In genomic region chr1:183023146-183023600, GRCh38 we compare ENCODE assay signal across 8 cellular contexts. TPM values are rescaled to one million over a fixed set of nuclear protein-coding genes. Genes with fewer than 3 reads are reported as not detected.
DNase-seq lines count a peak whose midpoint lies in the region; ATAC-seq, FAIRE-seq and TF ChIP-seq lines count a peak whose summit lies in the region.

Gene LAMC1, plus strand, starts transcription at chr1:183023420. Its CDS starts 297 bp downstream, at chr1:183023717.

- no peaks in the 10 kb centered on the region for H3K79me2 ChIP-seq in MM.1S (ENCODE audit: low read length)
- H3K79me2 ChIP-seq in HepG2 (ENCODE audit: insufficient read depth, low read length), result peaks cover 41% of the 10 kb centered on the region

- in situ Hi-C loops in HepG2 (cut with HindIII; ENCODE audit: extremely low pct_ligation_motif_present, low pct_unique_long_range_greater_than_20kb), result no loop called here

- TF ChIP-seq EP300 in HepG2 (IDR thresholded peaks at IDR 0.05; ENCODE audit: low read depth in 2 of 2, low read length in 2 of 2) (0 out of 4 replicates have a peak, but pooled peaks of 1 of the 2 experiments have one; percentile 6), HepG2 (CRISPR knock-in tag; IDR thresholded peaks at IDR 0.05; ENCODE audit: borderline replicate concordance) (no peak)

- H3K9me3 ChIP-seq in MM.1S (replicated peaks; ENCODE audit: insufficient read depth, low read length) (no peaks in the 10 kb centered on the region), duodenal mucosa (ENCODE audit: control insufficient read depth in 1 of 2, low read length in 2 of 2) (no peaks in the 10 kb centered on the region), HepG2 (ENCODE audit: low read length) (no peaks in the 10 kb centered on the region)

- POLR2A ChIA-PET in HEK293T (lab: Yijun Ruan, JAX), result no interaction called here
- POLR2A ChIA-PET in HepG2 (lab: Yijun Ruan, JAX), result interaction anchor here (0.6 to 1.2 kb wide), 2 partner anchors 116 to 202 kb away, joined by 3 to 4 read pairs; no protein-coding TSS in a partner anchor

- no TSS peak for BruUV-seq in HepG2 (replicated peaks; lab: Mats Ljungman, UMichigan)

- peak within 1 kb of the TSS; percentile 25 for H3K27ac Mint-ChIP-seq in activated naive CD4-positive, alpha-beta T cell treated with anti-CD3 and anti-CD28 coated beads, Interleukin-2, amount 10 ng/mL, durations not matched to agents 7 days and 5 days
- no peak within 1 kb of the TSS for H3K27ac Mint-ChIP-seq in T-helper 2 cell treated with Interferon-gamma antibody and Interleukin-4, amounts not matched to agents 5 μg/mL and 100 μg/mL, for 36 hours
- H3K27ac Mint-ChIP-seq in stimulated activated naive B cell treated with anti-CD40 and anti-IgM and Interleukin-4, amounts not matched to agents 10 μg/mL and 1 μg/mL and 100 μg/mL, for 72 hours, result peak within 1 kb of the TSS; percentile 95

- no peaks in the 10 kb centered on the region for H3K9me2 ChIP-seq in MM.1S (replicated peaks; ENCODE audit: insufficient read depth, low read length)

- no peak for TF ChIP-seq CTCF in MM.1S (IDR thresholded peaks at IDR 0.05; ENCODE audit: low read length)
- no peak; the same call in 1 of the 2 replicates for TF ChIP-seq CTCF in HepG2 (CRISPR knock-in tag; IDR thresholded peaks at IDR 0.05)

- no peaks in the 10 kb centered on the region for H4K20me1 ChIP-seq in MM.1S (ENCODE audit: insufficient read depth, low read length)
- H4K20me1 ChIP-seq in HepG2 (ENCODE audit: insufficient read depth, low read length), result no peaks in the 10 kb centered on the region

- peaks cover 11% of the 10 kb centered on the region for H3K4me1 Mint-ChIP-seq in activated naive CD4-positive, alpha-beta T cell treated with anti-CD3 and anti-CD28 coated beads, Interleukin-2, amount 10 ng/mL, durations not matched to agents 7 days and 5 days
- H3K4me1 Mint-ChIP-seq in T-helper 2 cell treated with Interferon-gamma antibody and Interleukin-4, amounts not matched to agents 5 μg/mL and 100 μg/mL, for 36 hours (ENCODE audit: low read depth), result peaks cover 9% of the 10 kb centered on the region
- peaks cover 23 to 52% of the 10 kb centered on the region in 2 donors for H3K4me1 Mint-ChIP-seq in stimulated activated naive B cell treated with anti-CD40 and anti-IgM and Interleukin-4, amounts not matched to agents 10 μg/mL and 1 μg/mL and 100 μg/mL, for 72 hours

- peak within 1 kb of the TSS; percentile 99 for H3K4me2 ChIP-seq in MM.1S (ENCODE audit: low read depth, low read length)
- peak within 1 kb of the TSS; percentile 85 for H3K4me2 ChIP-seq in HepG2 (ENCODE audit: low read depth, low read length)

- DNase-seq in activated naive CD4-positive, alpha-beta T cell treated with anti-CD3 and anti-CD28 coated beads, Interleukin-2, amount 10 ng/mL, durations not matched to agents 7 days and 5 days, result peak; percentile 21
- DNase-seq in activated naive CD4-positive, alpha-beta T cell treated with Interleukin-2 at 50 U/mL for 16 hours, result no peak
- DNase-seq in HEK293T (ENCODE audit: extremely low spot score) (peak; percentile 89), MM.1S (peak; percentile 63), HepG2 (ENCODE audit: low spot score) (peak; percentile 81)
- no peak for DNase-seq in T-helper 2 cell treated with Interferon-gamma antibody and Interleukin-4, amounts not matched to agents 5 μg/mL and 100 μg/mL, for 36 hours (ENCODE audit: low spot score)
- peak; percentile 68 for DNase-seq in stimulated activated naive B cell treated with anti-CD40 and anti-IgM and Interleukin-4, amounts not matched to agents 10 μg/mL and 1 μg/mL and 100 μg/mL, for 72 hours

- H3K4me1 ChIP-seq in MM.1S (ENCODE audit: low read length) (peaks cover 19% of the 10 kb centered on the region), duodenal mucosa (ENCODE audit: control insufficient read depth in 1 of 2, insufficient read depth in 2 of 2, low read length in 2 of 2) (peaks cover 6 to 9% of the 10 kb centered on the region in 2 donors), HepG2 (ENCODE audit: insufficient read depth, low read length) (peaks cover 53% of the 10 kb centered on the region)

- CTCF ChIA-PET in activated naive CD4-positive, alpha-beta T cell treated with anti-CD3 and anti-CD28 coated beads, Interleukin-2, amount 10 ng/mL, durations not matched to agents 7 days and 5 days (lab: Charles Lee), result no interaction called here
- CTCF ChIA-PET in HEK293T (lab: Yijun Ruan, JAX) (no interaction called here), HepG2 (lab: Yijun Ruan, JAX; ENCODE audit: low intra/inter-chr PET ratio, low total read pairs) (interaction anchor here (2.3 kb wide), 1 partner anchor 61 kb away, joined by 10 read pairs; no protein-coding TSS in a partner anchor)

- peak within 1 kb of the TSS; percentile 71 for H3K4me3 ChIP-seq in MM.1S (ENCODE audit: low read length)
- H3K4me3 ChIP-seq in duodenal mucosa (ENCODE audit: low read depth in 1 of 2, low read length in 2 of 2), result peak within 1 kb of the TSS; percentile 78 to 80
- peak within 1 kb of the TSS; percentile 81 to 95 (median 90) for H3K4me3 ChIP-seq in HepG2 (replicated peaks in 1 of 3; ENCODE audit: insufficient read depth in 1 of 3, low read depth in 2 of 3, low read length in 3 of 3)

- H2AFZ ChIP-seq in MM.1S (ENCODE audit: low read length) (peak within 1 kb of the TSS; percentile 56), HepG2 (ENCODE audit: low read length) (peak within 1 kb of the TSS; percentile 93)

- H3K27me3 ChIP-seq in MM.1S (replicated peaks; ENCODE audit: insufficient read depth, low read length), result peaks cover 45% of the 10 kb centered on the region
- peaks cover 0 to 17% of the 10 kb centered on the region in 2 donors for H3K27me3 ChIP-seq in duodenal mucosa (ENCODE audit: control insufficient read depth in 1 of 2, insufficient read depth in 2 of 2, low read length in 2 of 2)
- no peaks in the 10 kb centered on the region for H3K27me3 ChIP-seq in HepG2 (ENCODE audit: control insufficient read depth in 1 of 2, insufficient read depth in 2 of 2, low read length in 2 of 2)

- no peaks in the 10 kb centered on the region for H3K9me3 Mint-ChIP-seq in activated naive CD4-positive, alpha-beta T cell treated with anti-CD3 and anti-CD28 coated beads, Interleukin-2, amount 10 ng/mL, durations not matched to agents 7 days and 5 days
- no peaks in the 10 kb centered on the region for H3K9me3 Mint-ChIP-seq in T-helper 2 cell treated with Interferon-gamma antibody and Interleukin-4, amounts not matched to agents 5 μg/mL and 100 μg/mL, for 36 hours
- no peaks in the 10 kb centered on the region for H3K9me3 Mint-ChIP-seq in stimulated activated naive B cell treated with anti-CD40 and anti-IgM and Interleukin-4, amounts not matched to agents 10 μg/mL and 1 μg/mL and 100 μg/mL, for 72 hours

- no peak within 1 kb of the TSS for H3K27ac ChIP-seq in MM.1S (ENCODE audit: low read length)
- peak within 1 kb of the TSS; percentile 91 for H3K27ac ChIP-seq in duodenal mucosa (ENCODE audit: low read depth, low read length)
- H3K27ac ChIP-seq in HepG2 (ENCODE audit: extremely low read length, insufficient read depth, low read length), result peak within 1 kb of the TSS; percentile 92

- no peaks in the 10 kb centered on the region for H3K36me3 Mint-ChIP-seq in activated naive CD4-positive, alpha-beta T cell treated with anti-CD3 and anti-CD28 coated beads, Interleukin-2, amount 10 ng/mL, durations not matched to agents 7 days and 5 days
- no peaks in the 10 kb centered on the region for H3K36me3 Mint-ChIP-seq in T-helper 2 cell treated with Interferon-gamma antibody and Interleukin-4, amounts not matched to agents 5 μg/mL and 100 μg/mL, for 36 hours (ENCODE audit: low read depth)
- peaks cover 4 to 6% of the 10 kb centered on the region in 2 donors for H3K36me3 Mint-ChIP-seq in stimulated activated naive B cell treated with anti-CD40 and anti-IgM and Interleukin-4, amounts not matched to agents 10 μg/mL and 1 μg/mL and 100 μg/mL, for 72 hours

- peaks cover 80% of the 10 kb centered on the region for H3K27me3 Mint-ChIP-seq in activated naive CD4-positive, alpha-beta T cell treated with anti-CD3 and anti-CD28 coated beads, Interleukin-2, amount 10 ng/mL, durations not matched to agents 7 days and 5 days
- H3K27me3 Mint-ChIP-seq in T-helper 2 cell treated with Interferon-gamma antibody and Interleukin-4, amounts not matched to agents 5 μg/mL and 100 μg/mL, for 36 hours (ENCODE audit: low read depth), result peaks cover 68% of the 10 kb centered on the region
- peaks cover 0 to 4% of the 10 kb centered on the region in 2 donors for H3K27me3 Mint-ChIP-seq in stimulated activated naive B cell treated with anti-CD40 and anti-IgM and Interleukin-4, amounts not matched to agents 10 μg/mL and 1 μg/mL and 100 μg/mL, for 72 hours

- H3K9ac ChIP-seq in MM.1S (ENCODE audit: low read length) (peak within 1 kb of the TSS; percentile 31; the same call in 1 of the 2 replicates), duodenal mucosa (ENCODE audit: low read depth in 1 of 2, low read length in 2 of 2) (peak within 1 kb of the TSS; percentile 45 to 60), HepG2 (ENCODE audit: insufficient read depth, low read depth, low read length) (peak within 1 kb of the TSS; percentile 84)

- no peak for TF ChIP-seq RAD21 in HepG2 (CRISPR knock-in tag; IDR thresholded peaks at IDR 0.05)

- H3K36me3 ChIP-seq in MM.1S (replicated peaks; ENCODE audit: insufficient read depth, low read length), result no peaks in the 10 kb centered on the region
- H3K36me3 ChIP-seq in duodenal mucosa (ENCODE audit: control insufficient read depth in 1 of 2, insufficient read depth in 2 of 2, low read length in 2 of 2), result no peaks in the 10 kb centered on the region
- H3K36me3 ChIP-seq in HepG2 (replicated peaks in 1 of 2; ENCODE audit: control insufficient read depth in 1 of 2, insufficient read depth in 2 of 2, low read length in 2 of 2), result no peaks in the 10 kb centered on the region

- ATAC-seq in HepG2, result peak; percentile 76
- ATAC-seq in stimulated activated naive B cell treated with anti-CD40 and anti-IgM and Interleukin-4, amounts not matched to agents 10 μg/mL and 1 μg/mL and 100 μg/mL, for 72 hours (replicated peaks), result peak; percentile 41 to 55

- intact Hi-C loops in HepG2 (cut with micrococcal nuclease; ENCODE audit: unreplicated experiment), result loop anchor here (5.0 kb wide), 2 partner anchors 114 to 204 kb away; no protein-coding TSS in a partner anchor

- H3K4me3 Mint-ChIP-seq in activated naive CD4-positive, alpha-beta T cell treated with anti-CD3 and anti-CD28 coated beads, Interleukin-2, amount 10 ng/mL, durations not matched to agents 7 days and 5 days, result peak within 1 kb of the TSS; percentile 47
- H3K4me3 Mint-ChIP-seq in T-helper 2 cell treated with Interferon-gamma antibody and Interleukin-4, amounts not matched to agents 5 μg/mL and 100 μg/mL, for 36 hours, result peak within 1 kb of the TSS; percentile 71
- H3K4me3 Mint-ChIP-seq in stimulated activated naive B cell treated with anti-CD40 and anti-IgM and Interleukin-4, amounts not matched to agents 10 μg/mL and 1 μg/mL and 100 μg/mL, for 72 hours, result peak within 1 kb of the TSS; percentile 90 to 95

- TF ChIP-seq POLR2A in HepG2 (IDR thresholded peaks at IDR 0.05; ENCODE audit: insufficient read depth in 1 of 2, low read depth in 2 of 2, low read length in 2 of 2), result peak in 1 of 2 experiments; percentile 67; a peak in 2 of 4 replicates

- H3F3A ChIP-seq in MM.1S (ENCODE audit: insufficient read depth, low read length), result no peaks in the 10 kb centered on the region

- FAIRE-seq in HepG2 (lab: Jason Lieb, UNC), result no peak

- WGBS in HepG2 (ENCODE audit: low lambda C conversion rate), result 3% methylated on average over 29 of the region's 65 CpGs

RNA-seq across cellular contexts. Expression of gene LAMC1, which starts in this region (rescaled TPM):
- 70.8 and 137 TPM in 2 replicates for total RNA-seq in HepG2 (2016; rRNA removed; fragmentation: Illumina TruSeq; extraction: Trizol)
- 5.9 and 6.2 TPM in 2 replicates for total RNA-seq in HepG2 (2016; cell fraction: cytosol; rRNA removed; fragmentation: Illumina TruSeq; extraction: Trizol; ENCODE audit: low read depth)
- 60.9 and 135 TPM in 2 replicates for total RNA-seq in HepG2 (2016; cell fraction: insoluble cytoplasmic fraction; rRNA removed; fragmentation: Illumina TruSeq; extraction: Trizol)
- 19.6 and 19.9 TPM in 2 replicates for total RNA-seq in HepG2 (2016; cell fraction: membrane; rRNA removed; fragmentation: Illumina TruSeq; extraction: Trizol)
- total RNA-seq in HepG2 (2016; cell fraction: nucleus; rRNA removed; fragmentation: Illumina TruSeq; extraction: Trizol), result 154 and 181 TPM in 2 replicates
- polyA plus RNA-seq in HepG2 (2011; rRNA removed), result 56.7 and 58.5 TPM in 2 replicates
- 36.7 and 50.0 TPM in 2 replicates for polyA plus RNA-seq in HepG2 (2011; cell fraction: cytosol; rRNA removed)
- 47.5 and 52.1 TPM in 2 replicates for polyA plus RNA-seq in HepG2 (2011; cell fraction: nucleus; rRNA removed)
- polyA plus RNA-seq in HepG2 (2012), result 64.4 and 72.6 TPM in 2 replicates
- 3.1 and 4.6 TPM in 2 replicates for polyA plus RNA-seq in HepG2 (2016; cell fraction: cytosol; fragmentation: Illumina TruSeq; extraction: Trizol; ENCODE audit: low read depth)
- 51.9 and 63.2 TPM in 2 replicates for polyA plus RNA-seq in HepG2 (2016; cell fraction: insoluble cytoplasmic fraction; fragmentation: Illumina TruSeq; extraction: Trizol; ENCODE audit: low read depth)
- polyA plus RNA-seq in HepG2 (2016; cell fraction: membrane; fragmentation: Illumina TruSeq; extraction: Trizol; ENCODE audit: low read depth), result 6.2 and 7.9 TPM in 2 replicates
- 149 and 151 TPM in 2 replicates for polyA plus RNA-seq in HepG2 (2016; cell fraction: nucleus; fragmentation: Illumina TruSeq; extraction: Trizol; ENCODE audit: insufficient read depth, low read depth)
- polyA minus RNA-seq in HepG2 (2011; rRNA and poly(A)+ RNA removed; ENCODE audit: low replicate concordance), result 51.7 and 216 TPM in 2 replicates
- 64.0 and 66.5 TPM in 2 replicates for polyA minus RNA-seq in HepG2 (2011; cell fraction: cytosol; rRNA and poly(A)+ RNA removed)
- polyA minus RNA-seq in HepG2 (2011; cell fraction: nucleus; rRNA and poly(A)+ RNA removed), result 102 and 112 TPM in 2 replicates

Comparison
In these comparisons a context has a peak if more than half of its experiments do, and no peak if none do; other contexts are left out.
1. DNase-seq: peak in activated naive CD4-positive, alpha-beta T cell treated with anti-CD3 and anti-CD28 coated beads, Interleukin-2, amount 10 ng/mL, durations not matched to agents 7 days and 5 days (single experiment), HEK293T (single experiment), MM.1S (single experiment), HepG2 (single experiment) and stimulated activated naive B cell treated with anti-CD40 and anti-IgM and Interleukin-4, amounts not matched to agents 10 μg/mL and 1 μg/mL and 100 μg/mL, for 72 hours (single experiment); none in activated naive CD4-positive, alpha-beta T cell treated with Interleukin-2 at 50 U/mL for 16 hours (single experiment) and T-helper 2 cell treated with Interferon-gamma antibody and Interleukin-4, amounts not matched to agents 5 μg/mL and 100 μg/mL, for 36 hours (single experiment).
2. H3K9ac ChIP-seq: peak in every context shown above with its lines; median percentile 84 in HepG2; 52 in duodenal mucosa; 31 in MM.1S.
3. Peak in every context shown above with its lines, with median percentiles within 50 percentile points of each other: H3K4me3 Mint-ChIP-seq and H3K4me3 ChIP-seq.